ENCODE assay signal across 11 cellular contexts in the genomic region with DNA sequence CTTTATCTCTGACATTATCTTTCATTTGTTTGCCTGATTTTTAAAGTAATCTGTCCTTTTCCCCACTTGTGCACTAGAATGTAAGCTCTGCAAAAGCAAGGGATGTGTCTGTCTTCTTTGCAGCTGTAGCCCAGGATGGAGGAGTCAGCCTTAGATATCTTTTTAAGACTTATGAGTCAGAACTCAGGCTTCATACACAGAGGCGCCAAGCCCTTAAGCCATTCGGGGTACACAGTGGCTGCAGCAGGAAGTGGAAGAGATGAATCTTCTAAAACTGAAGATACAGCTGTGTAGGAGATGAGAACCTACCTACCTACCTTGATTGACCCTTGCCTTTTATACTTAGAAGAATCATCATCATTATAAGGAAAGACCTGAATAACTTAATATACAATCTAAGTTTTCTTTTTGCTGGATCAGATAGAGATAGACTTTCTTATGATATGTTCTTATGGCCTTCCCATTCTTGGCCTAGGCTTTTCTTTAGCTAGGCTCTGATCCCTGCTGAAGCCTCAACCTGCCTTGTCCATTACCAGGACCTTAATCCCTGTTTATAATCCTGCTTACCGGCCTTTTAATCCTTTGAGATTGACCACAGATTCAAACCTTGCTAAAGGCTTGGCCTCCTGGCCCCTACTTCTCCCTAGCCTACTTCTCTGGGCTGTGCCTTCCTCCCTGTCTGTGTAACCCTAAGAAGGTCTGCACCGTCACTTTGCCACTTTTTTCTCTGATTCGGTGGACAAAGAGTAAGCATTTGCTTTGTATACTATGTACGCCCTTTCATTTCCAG.
DNase-seq lines count a peak whose midpoint lies in the region; ATAC-seq and TF ChIP-seq lines count a peak whose summit lies in the region.
"Had no signal": no experiment of that assay in that cellular context is flagged by ENCODE, and none has a peak within 500 bp of the region (broad histone marks: within the 10 kb centered on the region; RNA-seq: fewer than 3 reads in every experiment).

No MANE protein-coding gene starts in this region.

- peaks cover 15% of the 10 kb centered on the region for H3K4me1 Mint-ChIP-seq in activated CD4-positive, alpha-beta T cell treated with anti-CD3 and anti-CD28 coated beads for 36 hours
- peaks cover 78% of the 10 kb centered on the region for H3K4me1 Mint-ChIP-seq in brain
- H3K4me1 Mint-ChIP-seq in GM23338 = peaks cover 10% of the 10 kb centered on the region

- POLR2A ChIA-PET in activated CD4-positive, alpha-beta T cell treated with anti-CD3 and anti-CD28 coated beads for 36 hours (lab: Charles Lee) = no interaction called here

- H4K20me1 ChIP-seq in GM23338 (replicated peaks; ENCODE audit: insufficient read depth) = 0 out of 2 replicates have a peak, but pooled peaks cover 5% of the 10 kb centered on the region

- H3K27ac ChIP-seq in GM23338 (ENCODE audit: low read depth) = no peak overlapping the region

- peak; percentile 99 for ATAC-seq in activated CD4-positive, alpha-beta T cell treated with anti-CD3 and anti-CD28 coated beads for 36 hours
- ATAC-seq in omental fat pad (ENCODE audit: low FRiP score) (peak; percentile 88), HG03565 (IDR thresholded peaks at IDR 0.05; ENCODE audit: unreplicated experiment) (no peak), GM23338 (no peak)

- peaks cover 29% of the 10 kb centered on the region for H3K79me2 ChIP-seq in GM23338 (replicated peaks; ENCODE audit: insufficient read depth)

- CTCF ChIA-PET in activated CD4-positive, alpha-beta T cell treated with anti-CD3 and anti-CD28 coated beads for 36 hours (lab: Charles Lee) = interaction anchor here (1.0 to 1.3 kb wide), 2 partner anchors 13 to 46 kb away, joined by 3 read pairs; no protein-coding TSS in a partner anchor

- H3K36me3 ChIP-seq in GM23338 (ENCODE audit: insufficient read depth) = no peaks in the 10 kb centered on the region

- peaks cover 3% of the 10 kb centered on the region for H3K27me3 Mint-ChIP-seq in activated CD4-positive, alpha-beta T cell treated with anti-CD3 and anti-CD28 coated beads for 36 hours
- no peaks in the 10 kb centered on the region for H3K27me3 Mint-ChIP-seq in brain
- H3K27me3 Mint-ChIP-seq in GM23338 (ENCODE audit: insufficient read depth, low read depth, poor library complexity) = no peaks in the 10 kb centered on the region
- H3K27me3 Mint-ChIP-seq: type B pancreatic cell had no signal

- no peaks in the 10 kb centered on the region for H3K9me3 Mint-ChIP-seq in activated CD4-positive, alpha-beta T cell treated with anti-CD3 and anti-CD28 coated beads for 36 hours (ENCODE audit: low read depth)
- H3K9me3 Mint-ChIP-seq in brain = peaks cover 0 to 3% (median 0%) of the 10 kb centered on the region in 5 experiments
- no peaks in the 10 kb centered on the region for H3K9me3 Mint-ChIP-seq in GM23338
- H3K9me3 Mint-ChIP-seq: type B pancreatic cell had no signal

- no peaks in the 10 kb centered on the region for H3F3A ChIP-seq in GM23338 (replicated peaks; ENCODE audit: low read depth)

- no peak for TF ChIP-seq CTCF in brain (conservative IDR thresholded peaks at IDR 0.05)
- TF ChIP-seq CTCF in omental fat pad (IDR thresholded peaks at IDR 0.05) = no peak
- no peak for TF ChIP-seq CTCF in GM23338 (conservative IDR thresholded peaks at IDR 0.05; ENCODE audit: low read depth in 2 of 2)

- no peak overlapping the region for H2AFZ ChIP-seq in GM23338

- H3K27me3 ChIP-seq in GM23338 (ENCODE audit: insufficient read depth) = no peaks in the 10 kb centered on the region

- DNase-seq in activated CD4-positive, alpha-beta T cell treated with anti-CD3 and anti-CD28 coated beads for 36 hours = peak; percentile 61
- DNase-seq in activated CD4-positive, alpha-beta T cell treated with anti-CD3 and anti-CD28 coated beads for 1 hour = no peak
- DNase-seq in MV-4-11 (lab: John Stamatoyannopoulos, UW) (peak; percentile 77), omental fat pad (ENCODE audit: low spot score) (no peak), NCI-H146 treated with DMSO at 0.1 percent for 48 hours (lab: John Stamatoyannopoulos, UW; ENCODE audit: unreplicated experiment) (no peak), GM23338 (ENCODE audit: low spot score) (no peak)
- DNase-seq: 8988T, NCI-H1694 had no signal

- intact Hi-C loops in activated CD4-positive, alpha-beta T cell treated with anti-CD3 and anti-CD28 coated beads for 36 hours (cut with DNase I, micrococcal nuclease) = loop anchor here in 1 of 2 experiments (10.0 kb wide), 1 partner anchor 398 kb away; a partner anchor contains a TSS

- H3K4me1 ChIP-seq in GM23338 (ENCODE audit: insufficient read depth) = peaks cover 6% of the 10 kb centered on the region; the same call in 1 of the 2 replicates

- H3K4me3 ChIP-seq in GM23338 = no peak overlapping the region

- no peaks in the 10 kb centered on the region for H3K9me2 ChIP-seq in GM23338 (ENCODE audit: insufficient read depth)

- H3K36me3 Mint-ChIP-seq in activated CD4-positive, alpha-beta T cell treated with anti-CD3 and anti-CD28 coated beads for 36 hours (ENCODE audit: low read depth) = no peaks in the 10 kb centered on the region
- H3K36me3 Mint-ChIP-seq in brain (peaks cover 31% of the 10 kb centered on the region), GM23338 (ENCODE audit: low read depth) (no peaks in the 10 kb centered on the region)

- no peak overlapping the region for H3K4me2 ChIP-seq in GM23338

- peak overlapping the region; percentile 4 for H3K27ac Mint-ChIP-seq in activated CD4-positive, alpha-beta T cell treated with anti-CD3 and anti-CD28 coated beads for 36 hours
- H3K27ac Mint-ChIP-seq in brain = peak overlapping the region in 4 of 5 experiments; percentile 39 to 76 (median 66)
- no peak overlapping the region for H3K27ac Mint-ChIP-seq in GM23338
- H3K27ac Mint-ChIP-seq: type B pancreatic cell had no signal

- no peak overlapping the region for H3K4me3 Mint-ChIP-seq in activated CD4-positive, alpha-beta T cell treated with anti-CD3 and anti-CD28 coated beads for 36 hours
- H3K4me3 Mint-ChIP-seq in brain = peak overlapping the region in 1 of 5 experiments; percentile 4
- H3K4me3 Mint-ChIP-seq in GM23338 = no peak overlapping the region
- H3K4me3 Mint-ChIP-seq: type B pancreatic cell had no signal

TF ChIP-seq in GM23338, 12 proteins besides CTCF, POLR2A, EP300 and RAD21:
- no peak for TF ChIP-seq CREB1 (CRISPR knock-in tag; IDR thresholded peaks at IDR 0.05; ENCODE audit: low read depth)

Comparison
In these comparisons a context has a peak if more than half of its experiments do, and no peak if none do; other contexts are left out.
1. DNase-seq: peak in activated CD4-positive, alpha-beta T cell treated with anti-CD3 and anti-CD28 coated beads for 36 hours (single experiment) and MV-4-11 (single experiment); none in activated CD4-positive, alpha-beta T cell treated with anti-CD3 and anti-CD28 coated beads for 1 hour (single experiment), omental fat pad (single experiment), NCI-H146 treated with DMSO at 0.1 percent for 48 hours (single experiment) and GM23338 (single experiment).
2. ATAC-seq: peak in activated CD4-positive, alpha-beta T cell treated with anti-CD3 and anti-CD28 coated beads for 36 hours (single experiment) and omental fat pad (single experiment); none in HG03565 (single experiment) and GM23338 (single experiment).